In genomic region chr17:41308251-41308917, GRCh38 we compare ENCODE assay signal across 3 cellular contexts.
TF ChIP-seq lines count a peak whose summit lies in the region.

No MANE protein-coding gene starts in this region.

TF ChIP-seq in A549, 52 proteins besides CTCF, POLR2A, EP300 and RAD21:
- no peak for TF ChIP-seq FOXS1 (CRISPR knock-in tag; IDR thresholded peaks at IDR 0.05)
- no peak for TF ChIP-seq CEBPB (IDR thresholded peaks at IDR 0.05)
- TF ChIP-seq SMC3 (IDR thresholded peaks at IDR 0.05): no peak
- TF ChIP-seq BHLHE40 (IDR thresholded peaks at IDR 0.05; ENCODE audit: low read depth, low read length): no peak

TF ChIP-seq in H1, 55 proteins besides CTCF, POLR2A, EP300 and RAD21:
- TF ChIP-seq KDM4A (IDR thresholded peaks at IDR 0.05; ENCODE audit: low read depth, low read length, severe bottlenecking): no peak
- no peak for TF ChIP-seq HDAC2 (IDR thresholded peaks at IDR 0.05; ENCODE audit: borderline replicate concordance in 1 of 2, low read depth in 2 of 2, low read length in 2 of 2)
- no peak for TF ChIP-seq ATF2 (IDR thresholded peaks at IDR 0.05; ENCODE audit: low read length)
- no peak for TF ChIP-seq SIRT6 (IDR thresholded peaks at IDR 0.05; ENCODE audit: low read length)
- no peak for TF ChIP-seq BACH1 (IDR thresholded peaks at IDR 0.05; ENCODE audit: low read length)
- TF ChIP-seq EGR1 (IDR thresholded peaks at IDR 0.05; ENCODE audit: borderline replicate concordance, low read depth, low read length): no peak
- no peak for TF ChIP-seq EZH2 (IDR thresholded peaks at IDR 0.05; ENCODE audit: low read depth, low read length, severe bottlenecking)
- no peak for TF ChIP-seq CBX5 (IDR thresholded peaks at IDR 0.05; ENCODE audit: low read depth, low read length)
- TF ChIP-seq E2F6 (IDR thresholded peaks at IDR 0.05): no peak
- TF ChIP-seq KDM1A (IDR thresholded peaks at IDR 0.05; ENCODE audit: borderline replicate concordance, low read length): no peak
- TF ChIP-seq SIX5 (IDR thresholded peaks at IDR 0.05; ENCODE audit: low read depth, low read length): no peak
- TF ChIP-seq GTF2F1 (IDR thresholded peaks at IDR 0.05; ENCODE audit: borderline replicate concordance, low read depth, low read length): no peak

TF ChIP-seq in GM23338, 12 proteins besides CTCF, POLR2A, EP300 and RAD21:
- TF ChIP-seq CREB1 (CRISPR knock-in tag; IDR thresholded peaks at IDR 0.05; ENCODE audit: low read depth): no peak
- no peak for TF ChIP-seq EZH2 (IDR thresholded peaks at IDR 0.05; ENCODE audit: low read depth, unreplicated experiment)
- TF ChIP-seq ZNF114 (CRISPR knock-in tag; IDR thresholded peaks at IDR 0.05): no peak
- TF ChIP-seq STAT1 (IDR thresholded peaks at IDR 0.05; ENCODE audit: unreplicated experiment): no peak
- TF ChIP-seq ZNF462 (CRISPR knock-in tag; IDR thresholded peaks at IDR 0.05): no peak
- TF ChIP-seq JUNB (IDR thresholded peaks at IDR 0.05; ENCODE audit: unreplicated experiment): no peak
- no peak for TF ChIP-seq POLR2AphosphoS5 (IDR thresholded peaks at IDR 0.05; ENCODE audit: low read depth)
- TF ChIP-seq ZNF331 (CRISPR knock-in tag; IDR thresholded peaks at IDR 0.05; ENCODE audit: low read depth): no peak
- no peak for TF ChIP-seq REST (IDR thresholded peaks at IDR 0.05; ENCODE audit: unreplicated experiment)
- no peak for TF ChIP-seq EZH2phosphoT487 (IDR thresholded peaks at IDR 0.05; ENCODE audit: unreplicated experiment)
- TF ChIP-seq NANOG (IDR thresholded peaks at IDR 0.05; ENCODE audit: borderline replicate concordance): no peak
- no peak for TF ChIP-seq ETS1 (IDR thresholded peaks at IDR 0.05)
